8 cellular contexts compared by ENCODE assay signal in the genomic region with DNA sequence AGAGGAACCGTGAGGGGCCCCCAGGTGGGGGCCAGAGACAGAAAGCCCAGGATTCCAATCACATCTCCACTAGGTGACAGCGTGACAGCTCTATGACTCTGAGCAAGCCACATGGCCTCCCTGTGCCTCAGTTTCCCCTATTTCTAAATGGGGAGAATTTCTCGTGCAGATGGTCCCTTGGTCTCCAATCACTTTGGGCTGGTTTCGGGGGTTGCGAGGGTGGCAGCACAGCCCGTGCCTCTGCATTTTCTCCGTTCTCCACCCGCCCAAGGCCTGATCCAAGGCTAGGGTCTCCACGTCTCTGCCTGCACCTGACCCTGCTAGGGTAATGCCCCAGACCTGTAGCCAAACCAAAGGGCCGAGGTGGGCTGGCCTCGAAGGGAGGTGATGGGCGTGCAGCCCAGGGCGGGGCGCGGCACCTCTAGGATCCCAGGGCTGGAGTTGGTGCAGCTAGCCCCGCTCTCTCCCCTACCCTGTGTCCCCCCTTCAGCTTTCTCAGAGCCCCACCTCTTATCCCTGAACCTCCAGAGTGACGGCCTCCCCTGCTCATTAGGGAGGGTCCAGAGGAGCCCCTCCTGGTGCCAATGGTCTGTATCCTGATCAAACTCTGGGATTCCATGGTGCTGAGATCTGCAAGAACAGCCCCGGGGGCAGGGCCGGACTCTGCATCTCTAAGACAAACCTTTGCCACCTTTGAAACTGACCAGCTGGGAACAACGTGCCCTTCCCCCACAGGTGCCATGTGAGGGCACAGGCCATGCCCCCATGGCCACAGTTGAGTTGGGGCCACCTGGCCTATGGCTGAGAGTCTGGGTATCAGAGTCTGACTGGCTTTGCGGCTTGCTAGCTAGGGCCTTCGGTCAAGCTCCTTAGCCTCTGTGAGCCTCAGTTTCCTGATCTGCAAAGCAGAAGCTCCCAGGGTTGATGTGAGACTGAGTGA. TPM values are rescaled to one million over a fixed set of nuclear protein-coding genes. Genes with fewer than 3 reads are reported as not detected.
DNase-seq lines count a peak whose midpoint lies in the region; ATAC-seq and TF ChIP-seq lines count a peak whose summit lies in the region.

No MANE protein-coding gene starts in this region.

- peak overlapping the region; percentile 15 for H3K4me3 ChIP-seq in iPS-18a (ENCODE audit: low read length)
- no peak overlapping the region for H3K4me3 ChIP-seq in rectal smooth muscle tissue (ENCODE audit: low read length)
- no peak overlapping the region for H3K4me3 ChIP-seq in aorta (ENCODE audit: low read length in 2 of 2)

- CTCF ChIA-PET in Calu3 (lab: Charles Lee): interaction anchor here (0.6 to 1.4 kb wide), 3 partner anchors 131 to 444 kb away, joined by 3 to 4 read pairs (median 3); no protein-coding TSS in a partner anchor
- CTCF ChIA-PET in T-cell (lab: Charles Lee): interaction anchor here in 1 of 2 donors (1.6 kb wide), 1 partner anchor 144 kb away, joined by 5 read pairs; the partner anchor contains the start of gene RPL3
- CTCF ChIA-PET in activated CD4-positive, alpha-beta memory T cell treated with anti-CD3 and anti-CD28 coated beads for 36 hours (lab: Charles Lee): interaction anchor here (1.7 to 4.3 kb wide), 2 partner anchors 131 to 135 kb away, joined by 5 to 31 read pairs; no protein-coding TSS in a partner anchor

- H3K27ac ChIP-seq in iPS-18a (ENCODE audit: low read length) (peak overlapping the region; percentile 89), rectal smooth muscle tissue (ENCODE audit: low read depth, low read length) (peak overlapping the region; percentile 69), aorta (ENCODE audit: low read depth in 1 of 2, low read length in 2 of 2) (no peak overlapping the region)

- no TSS peak for BruUV-seq in Calu3 (replicated peaks; lab: Mats Ljungman, UMichigan)

- 88% methylated on average over 22 of the region's 22 CpGs for WGBS in aorta, 2 donors

- intact Hi-C loops in Calu3 (cut with micrococcal nuclease; ENCODE audit: unreplicated experiment) (loop anchor here (5.0 to 10.0 kb wide), 2 partner anchors 37 to 69 kb away; partner anchors contain the start of gene PDGFB), aorta (cut with DNase I) (no loop called here)
- intact Hi-C loops in activated CD4-positive, alpha-beta memory T cell treated with anti-CD3 and anti-CD28 coated beads for 36 hours (cut with micrococcal nuclease): no loop called here

- DNase-seq in Calu3: peak; percentile 44
- DNase-seq in T-cell: no peak
- DNase-seq in occipital lobe (lab: John Stamatoyannopoulos, UW): no peak
- DNase-seq in activated CD4-positive, alpha-beta memory T cell treated with anti-CD3 and anti-CD28 coated beads for 36 hours: no peak
- DNase-seq in aorta: no peak

- TF ChIP-seq CTCF in Calu3 (IDR thresholded peaks at IDR 0.05; ENCODE audit: unreplicated experiment): no peak

- H3K27ac Mint-ChIP-seq in Calu3 (ENCODE audit: unreplicated experiment) (peak overlapping the region; percentile 98), T-cell (peak overlapping the region; percentile 94 to 97)
- no peak overlapping the region for H3K27ac Mint-ChIP-seq in activated CD4-positive, alpha-beta memory T cell treated with anti-CD3 and anti-CD28 coated beads for 36 hours

- H3K27me3 ChIP-seq in iPS-18a (ENCODE audit: control insufficient read depth, insufficient read depth, low read length) (no peaks in the 10 kb centered on the region), rectal smooth muscle tissue (ENCODE audit: control insufficient read depth, insufficient read depth, low read length) (no peaks in the 10 kb centered on the region), aorta (ENCODE audit: control insufficient read depth in 1 of 2, insufficient read depth in 2 of 2, low read length in 1 of 2) (no peaks in the 10 kb centered on the region)

- H3K36me3 ChIP-seq in iPS-18a (ENCODE audit: control insufficient read depth, low read depth, low read length): no peaks in the 10 kb centered on the region
- H3K36me3 ChIP-seq in rectal smooth muscle tissue (ENCODE audit: control insufficient read depth, insufficient read depth, low read length): no peaks in the 10 kb centered on the region
- no peaks in the 10 kb centered on the region for H3K36me3 ChIP-seq in aorta (ENCODE audit: control insufficient read depth in 1 of 2, insufficient read depth in 2 of 2, low read length in 1 of 2)

- H3K9ac ChIP-seq in iPS-18a (ENCODE audit: low read length) (peak overlapping the region; percentile 53), rectal smooth muscle tissue (ENCODE audit: low read length) (no peak overlapping the region)

- ATAC-seq in T-cell (replicated peaks in 1 of 4) (no peak), GM21447 (IDR thresholded peaks at IDR 0.05; ENCODE audit: unreplicated experiment) (no peak), aorta (ENCODE audit: low FRiP score) (no peak)

- H3K4me3 Mint-ChIP-seq in Calu3 (ENCODE audit: low read depth, unreplicated experiment) (peak overlapping the region; percentile 27), T-cell (peak overlapping the region in 1 of 3 donors; percentile 80)
- H3K4me3 Mint-ChIP-seq in activated CD4-positive, alpha-beta memory T cell treated with anti-CD3 and anti-CD28 coated beads for 36 hours: no peak overlapping the region

- peaks cover 25% of the 10 kb centered on the region for H3K36me3 Mint-ChIP-seq in Calu3 (ENCODE audit: insufficient read depth, unreplicated experiment)
- H3K36me3 Mint-ChIP-seq in T-cell: no peaks in the 10 kb centered on the region
- no peaks in the 10 kb centered on the region for H3K36me3 Mint-ChIP-seq in activated CD4-positive, alpha-beta memory T cell treated with anti-CD3 and anti-CD28 coated beads for 36 hours

- H3K4me1 Mint-ChIP-seq in Calu3 (ENCODE audit: low read depth, unreplicated experiment) (peaks cover 67% of the 10 kb centered on the region), T-cell (peaks cover 45 to 76% (median 70%) of the 10 kb centered on the region in 3 donors)
- peaks cover 56% of the 10 kb centered on the region for H3K4me1 Mint-ChIP-seq in activated CD4-positive, alpha-beta memory T cell treated with anti-CD3 and anti-CD28 coated beads for 36 hours (ENCODE audit: low read depth)

- H3K4me1 ChIP-seq in iPS-18a (ENCODE audit: control insufficient read depth, low read depth, low read length) (peaks cover 52% of the 10 kb centered on the region), rectal smooth muscle tissue (ENCODE audit: control insufficient read depth, insufficient read depth, low read length) (peaks cover 24% of the 10 kb centered on the region), aorta (ENCODE audit: control insufficient read depth in 1 of 2, insufficient read depth in 2 of 2, low read length in 2 of 2) (peaks cover 0 to 7% of the 10 kb centered on the region in 2 donors)

- H3K9me3 ChIP-seq in iPS-18a (ENCODE audit: control insufficient read depth, low read depth, low read length) (no peaks in the 10 kb centered on the region), aorta (ENCODE audit: control insufficient read depth, low read length) (no peaks in the 10 kb centered on the region)

- POLR2A ChIA-PET in T-cell (lab: Charles Lee): no interaction called here
- POLR2A ChIA-PET in activated CD4-positive, alpha-beta memory T cell treated with anti-CD3 and anti-CD28 coated beads for 36 hours (lab: Charles Lee): interaction anchor here (2.0 to 2.3 kb wide), 2 partner anchors 136 to 143 kb away, joined by 7 to 14 read pairs; partner anchors contain the start of gene RPL3

- H3K9me3 Mint-ChIP-seq in Calu3 (ENCODE audit: low read depth, unreplicated experiment) (no peaks in the 10 kb centered on the region), T-cell (no peaks in the 10 kb centered on the region)
- H3K9me3 Mint-ChIP-seq in activated CD4-positive, alpha-beta memory T cell treated with anti-CD3 and anti-CD28 coated beads for 36 hours: no peaks in the 10 kb centered on the region

- H3K27me3 Mint-ChIP-seq in Calu3 (ENCODE audit: unreplicated experiment) (no peaks in the 10 kb centered on the region), T-cell (no peaks in the 10 kb centered on the region)
- H3K27me3 Mint-ChIP-seq in activated CD4-positive, alpha-beta memory T cell treated with anti-CD3 and anti-CD28 coated beads for 36 hours: peaks cover 1% of the 10 kb centered on the region

RNA-seq across cellular contexts. Expression of gene CBX7, which starts 22.9 kb away (rescaled TPM):
- total RNA-seq in Calu3 (2022) (10.5 and 11.8 TPM in 2 replicates), T-cell (100 to 1,000 TPM in 3 of 5 donors, 10 to 100 TPM in 2; 67.4 to 160 (median 149) TPM), occipital lobe (6.6 TPM), aorta (10 to 100 TPM; 90.5 to 93.4 TPM)
- 10 to 100 TPM; 35.7 to 37.7 TPM for total RNA-seq in activated CD4-positive, alpha-beta memory T cell treated with anti-CD3 and anti-CD28 coated beads for 36 hours
- 100 to 1,000 TPM in 1 of 2 donors, 10 to 100 TPM in 1; 74.8 to 110 TPM for polyA plus RNA-seq in aorta

Comparison
In these comparisons a context has a peak if more than half of its experiments do, and no peak if none do; other contexts are left out.
1. H3K27ac ChIP-seq: peak in iPS-18a (single experiment) and rectal smooth muscle tissue (single experiment); none in aorta (0 of 2).